In genomic region chr14:56189306-56189705, GRCh38 we compare ENCODE assay signal across 19 cellular contexts.
A peak's percentile ranks its signal among the peaks of the same experiment; 100 is the strongest.
DNase-seq lines count a peak whose midpoint lies in the region; ATAC-seq and TF ChIP-seq lines count a peak whose summit lies in the region.
"Had no signal": no experiment of that assay in that cellular context is flagged by ENCODE, and none has a peak within 500 bp of the region (broad histone marks: within the 10 kb centered on the region; RNA-seq: fewer than 3 reads in every experiment).

No MANE protein-coding gene starts in this region.

- no peak overlapping the region for H3K4me3 Mint-ChIP-seq in activated CD4-positive, alpha-beta memory T cell treated with anti-CD3 and anti-CD28 coated beads, Interleukin-2, amount 10 ng/mL, durations not matched to agents 7 days and 5 days
- H3K4me3 Mint-ChIP-seq: H9; stimulated activated naive B cell treated with anti-CD40 and anti-IgM and Interleukin-4, amounts not matched to agents 10 μg/mL and 1 μg/mL and 100 μg/mL, for 72 hours had no signal

- POLR2A ChIA-PET in activated CD4-positive, alpha-beta memory T cell treated with anti-CD3 and anti-CD28 coated beads, Interleukin-2, amount 10 ng/mL, durations not matched to agents 7 days and 5 days (lab: Charles Lee) = no interaction called here

- peaks cover 5% of the 10 kb centered on the region for H3K4me1 Mint-ChIP-seq in activated CD4-positive, alpha-beta memory T cell treated with anti-CD3 and anti-CD28 coated beads, Interleukin-2, amount 10 ng/mL, durations not matched to agents 7 days and 5 days

- peak; percentile 20 for DNase-seq in AG08396 (ENCODE audit: low spot score)
- peak; percentile 44 for DNase-seq in HS-5 (ENCODE audit: low read depth)
- peak; percentile 64 for DNase-seq in choroid plexus epithelial cell (ENCODE audit: low read depth)
- peak; percentile 70 for DNase-seq in kidney glomerular epithelial cell (lab: John Stamatoyannopoulos, UW)
- DNase-seq in activated CD4-positive, alpha-beta memory T cell treated with anti-CD3 and anti-CD28 coated beads, Interleukin-2, amount 10 ng/mL, durations not matched to agents 7 days and 5 days = no peak
- DNase-seq in T-helper 9 cell = no peak
- DNase-seq in activated CD8-positive, alpha-beta memory T cell treated with anti-CD3 and anti-CD28 coated beads, Interleukin-2, amount 50 U/mL, for 48 hours = no peak
- DNase-seq: activated CD8-positive, alpha-beta memory T cell treated with anti-CD3 and anti-CD28 coated beads for 24 hours; activated gamma-delta T cell treated with Interleukin-2 at 50 U/mL for 16 hours; caudate nucleus; GDM1; H9; MM.1S; NCI-H2171 treated with DMSO at 0.1 percent for 48 hours; psoas muscle; stimulated activated CD4-positive, alpha-beta T cell treated with anti-CD3 and anti-CD28 coated beads, Interleukin-4, amount 100 ng/mL, for 1 hour; stimulated activated naive B cell treated with anti-CD40 and anti-IgM and Interleukin-4, amounts not matched to agents 10 μg/mL and 1 μg/mL and 100 μg/mL, for 72 hours had no signal

- no peaks in the 10 kb centered on the region for H3K9me3 Mint-ChIP-seq in activated CD4-positive, alpha-beta memory T cell treated with anti-CD3 and anti-CD28 coated beads, Interleukin-2, amount 10 ng/mL, durations not matched to agents 7 days and 5 days
- H3K9me3 Mint-ChIP-seq: H9 had no signal

- no peak for ATAC-seq in HG02938 (IDR thresholded peaks at IDR 0.05; ENCODE audit: unreplicated experiment)
- ATAC-seq: psoas muscle; stimulated activated naive B cell treated with anti-CD40 and anti-IgM and Interleukin-4, amounts not matched to agents 10 μg/mL and 1 μg/mL and 100 μg/mL, for 72 hours had no signal

- no peak overlapping the region for H3K27ac Mint-ChIP-seq in activated CD4-positive, alpha-beta memory T cell treated with anti-CD3 and anti-CD28 coated beads, Interleukin-2, amount 10 ng/mL, durations not matched to agents 7 days and 5 days
- H3K27ac Mint-ChIP-seq: H9; stimulated activated naive B cell treated with anti-CD40 and anti-IgM and Interleukin-4, amounts not matched to agents 10 μg/mL and 1 μg/mL and 100 μg/mL, for 72 hours had no signal

- CTCF ChIA-PET in activated CD4-positive, alpha-beta memory T cell treated with anti-CD3 and anti-CD28 coated beads, Interleukin-2, amount 10 ng/mL, durations not matched to agents 7 days and 5 days (lab: Charles Lee) = no interaction called here

- no peaks in the 10 kb centered on the region for H3K27me3 Mint-ChIP-seq in activated CD4-positive, alpha-beta memory T cell treated with anti-CD3 and anti-CD28 coated beads, Interleukin-2, amount 10 ng/mL, durations not matched to agents 7 days and 5 days
- H3K27me3 Mint-ChIP-seq: stimulated activated naive B cell treated with anti-CD40 and anti-IgM and Interleukin-4, amounts not matched to agents 10 μg/mL and 1 μg/mL and 100 μg/mL, for 72 hours had no signal

- H3K4me3 ChIP-seq in choroid plexus epithelial cell (ENCODE audit: low read depth, low read length) = no peak overlapping the region
- H3K4me3 ChIP-seq: BLaER1, psoas muscle had no signal

- H3K36me3 Mint-ChIP-seq in activated CD4-positive, alpha-beta memory T cell treated with anti-CD3 and anti-CD28 coated beads, Interleukin-2, amount 10 ng/mL, durations not matched to agents 7 days and 5 days (ENCODE audit: low read depth) = no peaks in the 10 kb centered on the region

- TF ChIP-seq CTCF in choroid plexus epithelial cell (conservative IDR thresholded peaks at IDR 0.05; ENCODE audit: low read depth, low read length) = no peak

Comparison
In these comparisons a context has a peak if more than half of its experiments do, and no peak if none do; other contexts are left out.
1. DNase-seq: peak in AG08396 (single experiment), HS-5 (single experiment), choroid plexus epithelial cell (single experiment) and kidney glomerular epithelial cell (single experiment); none in activated CD4-positive, alpha-beta memory T cell treated with anti-CD3 and anti-CD28 coated beads, Interleukin-2, amount 10 ng/mL, durations not matched to agents 7 days and 5 days (single experiment), T-helper 9 cell (single experiment) and activated CD8-positive, alpha-beta memory T cell treated with anti-CD3 and anti-CD28 coated beads, Interleukin-2, amount 50 U/mL, for 48 hours (single experiment).